In genomic region chr16:30996324-30996999, GRCh38 we compare ENCODE assay signal across 6 cellular contexts. TPM values are rescaled to one million over a fixed set of nuclear protein-coding genes. Genes with fewer than 3 reads are reported as not detected.
DNase-seq lines count a peak whose midpoint lies in the region; ATAC-seq and TF ChIP-seq lines count a peak whose summit lies in the region.

No MANE protein-coding gene starts in this region.

- WGBS in sigmoid colon, 2 donors, result 7 to 29% methylated on average over 25 of the region's 25 CpGs

- TF ChIP-seq EP300 in sigmoid colon (IDR thresholded peaks at IDR 0.05), result no peak

- H3K4me3 Mint-ChIP-seq in effector memory CD8-positive, alpha-beta T cell, result peak overlapping the region; percentile 77 to 81

- H3K36me3 Mint-ChIP-seq in effector memory CD8-positive, alpha-beta T cell (ENCODE audit: insufficient read depth), result peaks cover 4% of the 10 kb centered on the region

- H3K27me3 Mint-ChIP-seq in effector memory CD8-positive, alpha-beta T cell, result no peaks in the 10 kb centered on the region

- TF ChIP-seq CTCF in sigmoid colon (IDR thresholded peaks at IDR 0.05) (no peak), WERI-Rb-1 (IDR thresholded peaks at IDR 0.05; ENCODE audit: low read depth, low read length) (no peak)

- H3K9me3 Mint-ChIP-seq in effector memory CD8-positive, alpha-beta T cell, result no peaks in the 10 kb centered on the region

- H3K4me1 Mint-ChIP-seq in effector memory CD8-positive, alpha-beta T cell (ENCODE audit: low read depth in 2 of 2), result peaks cover 4 to 7% of the 10 kb centered on the region in 2 donors

- peaks cover 0 to 19% (median 13%) of the 10 kb centered on the region in 4 donors for H3K4me1 ChIP-seq in sigmoid colon

- H3K27ac ChIP-seq in sigmoid colon (peak overlapping the region; percentile 81 to 87 (median 87)), WERI-Rb-1 (no peak overlapping the region)

- H3K4me3 ChIP-seq in sigmoid colon (peak overlapping the region; percentile 49 to 66 (median 59)), WERI-Rb-1 (ENCODE audit: low read depth, low read length) (no peak overlapping the region)

- H3K27me3 ChIP-seq in sigmoid colon (no peaks in the 10 kb centered on the region), WERI-Rb-1 (ENCODE audit: insufficient read depth, low read depth, severe bottlenecking) (no peaks in the 10 kb centered on the region)

- H3K9me3 ChIP-seq in sigmoid colon, result no peaks in the 10 kb centered on the region
- no peaks in the 10 kb centered on the region for H3K9me3 ChIP-seq in WERI-Rb-1 (ENCODE audit: severe bottlenecking)

- no peak for ATAC-seq in effector memory CD8-positive, alpha-beta T cell (replicated peaks)

- peak; percentile 82 for DNase-seq in HuH-7 (ENCODE audit: low spot score)
- no peak for DNase-seq in effector memory CD8-positive, alpha-beta T cell
- no peak for DNase-seq in sigmoid colon
- DNase-seq in WERI-Rb-1, result no peak
- DNase-seq in stimulated activated naive CD4-positive, alpha-beta T cell treated with Interleukin-2 at 50 U/mL for 16 hours (lab: John Stamatoyannopoulos, UW), result no peak
- no peak for DNase-seq in DMS53 (lab: John Stamatoyannopoulos, UW)

- H3K27ac Mint-ChIP-seq in effector memory CD8-positive, alpha-beta T cell, result peak overlapping the region; percentile 15 to 75

- TF ChIP-seq POLR2A in sigmoid colon (IDR thresholded peaks at IDR 0.05), result no peak

- intact Hi-C loops in sigmoid colon (cut with DNase I), result loop anchor here (2.0 to 5.0 kb wide), 2 partner anchors 78 to 146 kb away; partner anchors contain the start of genes ZNF646 and ZNF668

- H3K36me3 ChIP-seq in sigmoid colon (no peaks in the 10 kb centered on the region), WERI-Rb-1 (peaks cover 4% of the 10 kb centered on the region)

RNA-seq across cellular contexts. Expression of gene HSD3B7, which starts 11.5 kb away (rescaled TPM):
- 10 to 100 TPM; 14.6 to 16.1 (median 15.5) TPM for total RNA-seq in sigmoid colon
- polyA plus RNA-seq in sigmoid colon, result 10 to 100 TPM in 2 of 3 donors, 1 to 10 TPM in 1; 9.0 to 36.1 (median 13.6) TPM

RNA-seq across cellular contexts. Expression of gene STX1B, which starts 14.0 kb away (rescaled TPM):
- total RNA-seq in sigmoid colon, result 1 to 10 TPM in 2 of 4 donors, under 1 TPM in 2; 0.71 to 4.4 (median 2.3) TPM
- polyA plus RNA-seq in sigmoid colon, result 1 to 10 TPM in 1 of 3 donors, under 1 TPM in 1, not detected in 1; 0.60 to 1.2 TPM

RNA-seq across cellular contexts. Expression of gene STX4, which starts 36.9 kb away (rescaled TPM):
- total RNA-seq in sigmoid colon, result 10 to 100 TPM; 23.9 to 56.5 (median 37.4) TPM
- 10 to 100 TPM; 47.2 to 76.3 (median 55.3) TPM for polyA plus RNA-seq in sigmoid colon

RNA-seq across cellular contexts. Expression of gene SETD1A, which starts 38.9 kb away (rescaled TPM):
- total RNA-seq in sigmoid colon, result 10 to 100 TPM in 1 of 4 donors, 1 to 10 TPM in 3; 5.0 to 16.0 (median 7.1) TPM
- polyA plus RNA-seq in sigmoid colon, result 10 to 100 TPM in 1 of 3 donors, 1 to 10 TPM in 2; 2.4 to 13.1 (median 3.2) TPM

RNA-seq across cellular contexts. Expression of gene ORAI3, which starts 47.6 kb away (rescaled TPM):
- total RNA-seq in sigmoid colon, result 10 to 100 TPM; 33.3 to 43.3 (median 40.5) TPM
- 10 to 100 TPM in 2 of 3 donors, 1 to 10 TPM in 1; 8.6 to 16.1 (median 15.6) TPM for polyA plus RNA-seq in sigmoid colon
